Comparison of ENCODE assay signal across 14 cellular contexts in genomic region chr10:13518076-13518692, GRCh38. TPM values are rescaled to one million over a fixed set of nuclear protein-coding genes. Genes with fewer than 3 reads are reported as not detected.
DNase-seq lines count a peak whose midpoint lies in the region; ATAC-seq, FAIRE-seq and TF ChIP-seq lines count a peak whose summit lies in the region.
"Had no signal": no experiment of that assay in that cellular context is flagged by ENCODE, and none has a peak within 500 bp of the region (broad histone marks: within the 10 kb centered on the region; RNA-seq: fewer than 3 reads in every experiment).

No MANE protein-coding gene starts in this region.

- no peak overlapping the region for H2AFZ ChIP-seq in mesenchymal stem cell (ENCODE audit: low read depth, low read length)

- H3K36me3 Mint-ChIP-seq in stimulated activated naive B cell treated with anti-CD40 and anti-IgM and Interleukin-4, amounts not matched to agents 10 μg/mL and 1 μg/mL and 100 μg/mL, for 72 hours: no peaks in the 10 kb centered on the region
- H3K36me3 Mint-ChIP-seq: stimulated activated effector memory CD8-positive, alpha-beta T cell treated with anti-CD3 and anti-CD28 coated beads, Interleukin-12 subunit alpha, Interleukin-12 subunit beta, amount 100 ng/mL, for 72 hours had no signal

- no peak overlapping the region for H3K18ac ChIP-seq in mesenchymal stem cell (ENCODE audit: low read depth in 1 of 2, low read length in 2 of 2)

- peak; percentile 5 for DNase-seq in DMS 273 (lab: John Stamatoyannopoulos, UW; ENCODE audit: unreplicated experiment)
- peak; percentile 20 for DNase-seq in HT-29 (ENCODE audit: low spot score)
- no peak for DNase-seq in bronchial epithelial cell (ENCODE audit: low read depth)
- peak; percentile 19 for DNase-seq in mesenchymal stem cell
- DNase-seq in coronary artery (ENCODE audit: low spot score): no peak
- DNase-seq in stimulated activated naive B cell treated with anti-CD40 and anti-IgM and Interleukin-4, amounts not matched to agents 10 μg/mL and 1 μg/mL and 100 μg/mL, for 72 hours: no peak
- DNase-seq: amygdala; mucosa of descending colon; NCI-H1436; stimulated activated CD4-positive, alpha-beta T cell treated with anti-CD3 and anti-CD28 coated beads, Interleukin-12 subunit alpha, Interleukin-12 subunit beta, amount 100 ng/mL, for 4 hours had no signal

- H2BK5ac ChIP-seq in mesenchymal stem cell (ENCODE audit: low read depth, low read length, poor library complexity, severe bottlenecking): no peak overlapping the region

- peak; percentile 54 for TF ChIP-seq CTCF in bronchial epithelial cell (IDR thresholded peaks at IDR 0.05; ENCODE audit: insufficient read depth, low read length, severe bottlenecking)
- no peak for TF ChIP-seq CTCF in coronary artery (IDR thresholded peaks at IDR 0.05)

- 44% methylated on average over 6 of the region's 8 CpGs for WGBS in mesenchymal stem cell

- H4K91ac ChIP-seq in mesenchymal stem cell (ENCODE audit: low read length): no peak overlapping the region

- peaks cover 45 to 56% of the 10 kb centered on the region in 2 donors for H3K27me3 Mint-ChIP-seq in stimulated activated naive B cell treated with anti-CD40 and anti-IgM and Interleukin-4, amounts not matched to agents 10 μg/mL and 1 μg/mL and 100 μg/mL, for 72 hours

- H3K9ac ChIP-seq in mesenchymal stem cell (ENCODE audit: low read length): no peak overlapping the region

- H3K4me3 Mint-ChIP-seq in stimulated activated naive B cell treated with anti-CD40 and anti-IgM and Interleukin-4, amounts not matched to agents 10 μg/mL and 1 μg/mL and 100 μg/mL, for 72 hours: no peak overlapping the region
- H3K4me3 Mint-ChIP-seq: stimulated activated effector memory CD8-positive, alpha-beta T cell treated with anti-CD3 and anti-CD28 coated beads, Interleukin-12 subunit alpha, Interleukin-12 subunit beta, amount 100 ng/mL, for 72 hours had no signal

- H3K27me3 ChIP-seq in bronchial epithelial cell (ENCODE audit: control insufficient read depth, insufficient read depth, low read length): no peaks in the 10 kb centered on the region
- H3K27me3 ChIP-seq in mesenchymal stem cell (ENCODE audit: control insufficient read depth in 1 of 2, insufficient read depth in 1 of 2, low read length in 2 of 2): peaks cover 0 to 3% of the 10 kb centered on the region in 2 experiments
- H3K27me3 ChIP-seq: gastroesophageal sphincter had no signal

- H3K4me1 Mint-ChIP-seq in stimulated activated naive B cell treated with anti-CD40 and anti-IgM and Interleukin-4, amounts not matched to agents 10 μg/mL and 1 μg/mL and 100 μg/mL, for 72 hours: no peaks in the 10 kb centered on the region
- H3K4me1 Mint-ChIP-seq: stimulated activated effector memory CD8-positive, alpha-beta T cell treated with anti-CD3 and anti-CD28 coated beads, Interleukin-12 subunit alpha, Interleukin-12 subunit beta, amount 100 ng/mL, for 72 hours had no signal

- no peak overlapping the region for H3K4ac ChIP-seq in mesenchymal stem cell (ENCODE audit: low read depth in 1 of 2, low read length in 2 of 2)

- no peak overlapping the region for H3K23ac ChIP-seq in mesenchymal stem cell (ENCODE audit: low read length in 2 of 2)

- H2BK15ac ChIP-seq in mesenchymal stem cell (ENCODE audit: low read depth, poor library complexity, severe bottlenecking): no peak overlapping the region

- H2BK12ac ChIP-seq in mesenchymal stem cell (ENCODE audit: low read length in 2 of 2): no peak overlapping the region

- H3K27ac ChIP-seq in mesenchymal stem cell (ENCODE audit: low read length, poor library complexity, severe bottlenecking) (no peak overlapping the region), coronary artery (no peak overlapping the region)

- no peak for ATAC-seq in HG02623 (IDR thresholded peaks at IDR 0.05; ENCODE audit: unreplicated experiment)
- no peak for ATAC-seq in stimulated activated naive B cell treated with anti-CD40 and anti-IgM and Interleukin-4, amounts not matched to agents 10 μg/mL and 1 μg/mL and 100 μg/mL, for 72 hours (replicated peaks)
- no peak for ATAC-seq in GM21423 (IDR thresholded peaks at IDR 0.05; ENCODE audit: unreplicated experiment)
- ATAC-seq: gastroesophageal sphincter; mucosa of descending colon; stimulated activated effector memory CD8-positive, alpha-beta T cell treated with anti-CD3 and anti-CD28 coated beads, Interleukin-12 subunit alpha, Interleukin-12 subunit beta, amount 100 ng/mL, for 72 hours had no signal

- H3K36me3 ChIP-seq in bronchial epithelial cell (ENCODE audit: control insufficient read depth, insufficient read depth, low read length) (no peaks in the 10 kb centered on the region), mesenchymal stem cell (ENCODE audit: control insufficient read depth in 1 of 2, insufficient read depth in 2 of 2, low read depth in 1 of 2, low read length in 2 of 2) (peaks cover 3 to 22% of the 10 kb centered on the region in 2 experiments)

- no peak overlapping the region for H3K27ac Mint-ChIP-seq in stimulated activated naive B cell treated with anti-CD40 and anti-IgM and Interleukin-4, amounts not matched to agents 10 μg/mL and 1 μg/mL and 100 μg/mL, for 72 hours
- H3K27ac Mint-ChIP-seq: stimulated activated effector memory CD8-positive, alpha-beta T cell treated with anti-CD3 and anti-CD28 coated beads, Interleukin-12 subunit alpha, Interleukin-12 subunit beta, amount 100 ng/mL, for 72 hours had no signal

- peaks cover 33% of the 10 kb centered on the region for H3K79me1 ChIP-seq in mesenchymal stem cell (replicated peaks; ENCODE audit: low read length, poor library complexity, severe bottlenecking)

- no peak overlapping the region for H2BK120ac ChIP-seq in mesenchymal stem cell (ENCODE audit: low read depth, low read length)

- FAIRE-seq in bronchial epithelial cell (lab: Jason Lieb, UNC): no peak

- no peak overlapping the region for H3K14ac ChIP-seq in mesenchymal stem cell (ENCODE audit: low read length in 2 of 2)

- no peaks in the 10 kb centered on the region for H3K9me3 ChIP-seq in mesenchymal stem cell (ENCODE audit: control insufficient read depth, low read length)
- H3K9me3 ChIP-seq: gastroesophageal sphincter, mucosa of descending colon had no signal

- H4K8ac ChIP-seq in mesenchymal stem cell (ENCODE audit: low read length): no peak overlapping the region

- H3K4me1 ChIP-seq in mesenchymal stem cell (ENCODE audit: control insufficient read depth, insufficient read depth, low read depth, low read length): peaks cover 2% of the 10 kb centered on the region

- H3K4me3 ChIP-seq in bronchial epithelial cell (ENCODE audit: low read depth, low read length) (no peak overlapping the region), mesenchymal stem cell (ENCODE audit: insufficient read depth in 1 of 2, low read depth in 1 of 2, low read length in 2 of 2) (no peak overlapping the region), coronary artery (no peak overlapping the region)
- H3K4me3 ChIP-seq: gastroesophageal sphincter, mucosa of descending colon had no signal

- no peak overlapping the region for H3K4me2 ChIP-seq in mesenchymal stem cell (ENCODE audit: low read length, poor library complexity, severe bottlenecking)

- no peak overlapping the region for H2AK5ac ChIP-seq in mesenchymal stem cell (ENCODE audit: low read length, severe bottlenecking)

- H3K9me3 Mint-ChIP-seq in stimulated activated naive B cell treated with anti-CD40 and anti-IgM and Interleukin-4, amounts not matched to agents 10 μg/mL and 1 μg/mL and 100 μg/mL, for 72 hours: no peaks in the 10 kb centered on the region
- H3K9me3 Mint-ChIP-seq: stimulated activated effector memory CD8-positive, alpha-beta T cell treated with anti-CD3 and anti-CD28 coated beads, Interleukin-12 subunit alpha, Interleukin-12 subunit beta, amount 100 ng/mL, for 72 hours had no signal

RNA-seq across cellular contexts. Expression of gene BEND7, which starts 10.6 kb away (rescaled TPM):
- total RNA-seq in HT-29 (2014; rRNA removed; shearing (Covaris generic)): 0.13 and 0.31 TPM in 2 replicates
- 1.3 and 4.2 TPM in 2 replicates for total RNA-seq in bronchial epithelial cell
- polyA plus RNA-seq in mesenchymal stem cell (2013, experiment 1 of 2): 2.9 TPM
- 3.3 TPM for polyA plus RNA-seq in mesenchymal stem cell (2013, experiment 2 of 2)

Comparison
In these comparisons a context has a peak if more than half of its experiments do, and no peak if none do; other contexts are left out.
1. DNase-seq: peak in DMS 273 (single experiment), HT-29 (single experiment) and mesenchymal stem cell (single experiment); none in bronchial epithelial cell (single experiment), coronary artery (single experiment) and stimulated activated naive B cell treated with anti-CD40 and anti-IgM and Interleukin-4, amounts not matched to agents 10 μg/mL and 1 μg/mL and 100 μg/mL, for 72 hours (single experiment).